Comparison of ENCODE assay signal across 15 cellular contexts in the genomic region with DNA sequence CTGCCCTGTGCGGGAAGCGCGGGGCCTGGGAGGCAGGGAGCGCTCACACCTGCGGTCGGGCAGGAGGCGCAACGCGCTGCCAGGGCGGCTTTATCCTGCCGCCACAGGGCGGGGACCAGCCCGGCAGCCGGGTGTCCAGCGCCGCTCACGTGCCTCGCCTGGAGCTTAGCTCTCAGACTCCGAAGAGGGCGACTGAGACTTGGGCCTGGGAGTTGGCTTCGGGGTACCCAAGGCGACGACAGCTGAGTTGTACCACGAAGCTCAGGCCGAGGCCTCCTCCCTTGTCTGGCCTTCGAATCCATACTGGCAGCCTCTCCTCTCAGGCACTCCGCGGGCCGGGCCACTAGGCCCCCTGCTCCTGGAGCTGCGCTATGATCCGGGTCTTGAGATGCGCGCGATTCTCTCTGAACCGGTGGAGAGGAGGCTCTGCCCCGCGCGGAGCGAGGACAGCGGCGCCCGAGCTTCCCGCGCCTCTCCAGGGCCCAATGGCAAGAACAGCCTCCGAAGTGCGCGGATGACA. TPM values are rescaled to one million over a fixed set of nuclear protein-coding genes. Genes with fewer than 3 reads are reported as not detected.
DNase-seq lines count a peak whose midpoint lies in the region; ATAC-seq and TF ChIP-seq lines count a peak whose summit lies in the region.
"Had no signal": no experiment of that assay in that cellular context is flagged by ENCODE, and none has a peak within 500 bp of the region (broad histone marks: within the 10 kb centered on the region; RNA-seq: fewer than 3 reads in every experiment).

No MANE protein-coding gene starts in this region.

- no peaks in the 10 kb centered on the region for H3K36me3 ChIP-seq in lower lobe of right lung

- CTCF ChIA-PET in activated CD8-positive, alpha-beta memory T cell treated with anti-CD3 and anti-CD28 coated beads, Interleukin-2, amount 10 ng/mL, durations not matched to agents 7 days and 5 days (lab: Charles Lee), result interaction anchor here (0.8 to 3.4 kb wide), 5 partner anchors 14 to 616 kb away, joined by 3 to 13 read pairs (median 3); a partner anchor contains a TSS

- H3K36me3 Mint-ChIP-seq in activated CD8-positive, alpha-beta memory T cell treated with anti-CD3 and anti-CD28 coated beads, Interleukin-2, amount 10 ng/mL, durations not matched to agents 7 days and 5 days, result peaks cover 4% of the 10 kb centered on the region
- H3K36me3 Mint-ChIP-seq in stimulated activated effector memory CD8-positive, alpha-beta T cell treated with anti-CD3 and anti-CD28 coated beads, Interleukin-12 subunit alpha, Interleukin-12 subunit beta, amount 100 ng/mL, for 72 hours, result no peaks in the 10 kb centered on the region
- H3K36me3 Mint-ChIP-seq: natural killer cell had no signal

- H3K4me1 Mint-ChIP-seq in activated CD8-positive, alpha-beta memory T cell treated with anti-CD3 and anti-CD28 coated beads, Interleukin-2, amount 10 ng/mL, durations not matched to agents 7 days and 5 days, result peaks cover 29% of the 10 kb centered on the region
- H3K4me1 Mint-ChIP-seq in stimulated activated effector memory CD8-positive, alpha-beta T cell treated with anti-CD3 and anti-CD28 coated beads, Interleukin-12 subunit alpha, Interleukin-12 subunit beta, amount 100 ng/mL, for 72 hours, result peaks cover 26% of the 10 kb centered on the region

- peak; percentile 30 for ATAC-seq in activated CD8-positive, alpha-beta memory T cell treated with anti-CD3 and anti-CD28 coated beads, Interleukin-2, amount 10 ng/mL, durations not matched to agents 7 days and 5 days
- peak; percentile 27 to 31 for ATAC-seq in lower lobe of right lung
- ATAC-seq in stimulated activated effector memory CD8-positive, alpha-beta T cell treated with anti-CD3 and anti-CD28 coated beads, Interleukin-12 subunit alpha, Interleukin-12 subunit beta, amount 100 ng/mL, for 72 hours, result peak; percentile 13
- no peak for ATAC-seq in HG03196 (IDR thresholded peaks at IDR 0.05; ENCODE audit: unreplicated experiment)
- ATAC-seq in HG03460 (IDR thresholded peaks at IDR 0.05; ENCODE audit: unreplicated experiment), result no peak
- ATAC-seq: K562 had no signal

- peaks cover 100% of the 10 kb centered on the region for H3K27me3 ChIP-seq in lower lobe of right lung (ENCODE audit: low read depth)

- H3K27me3 Mint-ChIP-seq in activated CD8-positive, alpha-beta memory T cell treated with anti-CD3 and anti-CD28 coated beads, Interleukin-2, amount 10 ng/mL, durations not matched to agents 7 days and 5 days, result peaks cover 95% of the 10 kb centered on the region

- peaks cover 32% of the 10 kb centered on the region for H3K4me1 ChIP-seq in lower lobe of right lung

- H3K27ac ChIP-seq in coronary artery (no peak overlapping the region), lower lobe of right lung (no peak overlapping the region)

- no peak overlapping the region for H3K4me3 Mint-ChIP-seq in activated CD8-positive, alpha-beta memory T cell treated with anti-CD3 and anti-CD28 coated beads, Interleukin-2, amount 10 ng/mL, durations not matched to agents 7 days and 5 days
- peak overlapping the region; percentile 56 for H3K4me3 Mint-ChIP-seq in stimulated activated effector memory CD8-positive, alpha-beta T cell treated with anti-CD3 and anti-CD28 coated beads, Interleukin-12 subunit alpha, Interleukin-12 subunit beta, amount 100 ng/mL, for 72 hours
- H3K4me3 Mint-ChIP-seq: natural killer cell had no signal

- H3K9me3 Mint-ChIP-seq in activated CD8-positive, alpha-beta memory T cell treated with anti-CD3 and anti-CD28 coated beads, Interleukin-2, amount 10 ng/mL, durations not matched to agents 7 days and 5 days (ENCODE audit: low read depth), result no peaks in the 10 kb centered on the region
- H3K9me3 Mint-ChIP-seq in stimulated activated effector memory CD8-positive, alpha-beta T cell treated with anti-CD3 and anti-CD28 coated beads, Interleukin-12 subunit alpha, Interleukin-12 subunit beta, amount 100 ng/mL, for 72 hours, result no peaks in the 10 kb centered on the region
- H3K9me3 Mint-ChIP-seq: activated CD4-positive, alpha-beta T cell treated with anti-CD3 and anti-CD28 coated beads, Interleukin-2, amount 10 ng/mL, durations not matched to agents 7 days and 5 days; activated naive CD4-positive, alpha-beta T cell treated with anti-CD3 and anti-CD28 coated beads, Interleukin-2, amount 50 U/mL, for 72 hours; natural killer cell had no signal

- H3K9me3 ChIP-seq in lower lobe of right lung, result no peaks in the 10 kb centered on the region

- TF ChIP-seq CTCF in coronary artery (IDR thresholded peaks at IDR 0.05), result no peak
- no peak for TF ChIP-seq CTCF in lower lobe of right lung (IDR thresholded peaks at IDR 0.05)

- H3K4me3 ChIP-seq in coronary artery (peak overlapping the region; percentile 41), lower lobe of right lung (no peak overlapping the region)
- H3K4me3 ChIP-seq: K562 had no signal

- H3K27ac Mint-ChIP-seq in activated CD8-positive, alpha-beta memory T cell treated with anti-CD3 and anti-CD28 coated beads, Interleukin-2, amount 10 ng/mL, durations not matched to agents 7 days and 5 days, result no peak overlapping the region
- H3K27ac Mint-ChIP-seq in stimulated activated effector memory CD8-positive, alpha-beta T cell treated with anti-CD3 and anti-CD28 coated beads, Interleukin-12 subunit alpha, Interleukin-12 subunit beta, amount 100 ng/mL, for 72 hours, result no peak overlapping the region
- H3K27ac Mint-ChIP-seq: activated CD4-positive, alpha-beta T cell treated with anti-CD3 and anti-CD28 coated beads, Interleukin-2, amount 10 ng/mL, durations not matched to agents 7 days and 5 days; activated naive CD4-positive, alpha-beta T cell treated with anti-CD3 and anti-CD28 coated beads, Interleukin-2, amount 50 U/mL, for 72 hours; natural killer cell had no signal

- intact Hi-C loops in lower lobe of right lung (cut with DNase I), result no loop called here

- DNase-seq in activated CD8-positive, alpha-beta memory T cell treated with anti-CD3 and anti-CD28 coated beads, Interleukin-2, amount 10 ng/mL, durations not matched to agents 7 days and 5 days, result no peak
- DNase-seq in activated CD8-positive, alpha-beta memory T cell treated with anti-CD3 and anti-CD28 coated beads for 24 hours, result no peak
- no peak for DNase-seq in coronary artery (ENCODE audit: low spot score)
- no peak for DNase-seq in lower lobe of right lung
- DNase-seq in stimulated activated effector memory CD8-positive, alpha-beta T cell treated with anti-CD3 and anti-CD28 coated beads, Interleukin-12 subunit alpha, Interleukin-12 subunit beta, amount 100 ng/mL, for 72 hours (ENCODE audit: low spot score in 2 of 2), result no peak
- no peak for DNase-seq in medulla oblongata (ENCODE audit: extremely low spot score)
- DNase-seq: activated CD4-positive, alpha-beta T cell treated with anti-CD3 and anti-CD28 coated beads, Interleukin-2, amount 10 ng/mL, durations not matched to agents 7 days and 5 days; natural killer cell; NCI-H1694 treated with DMSO at 0.1 percent for 48 hours; stimulated activated CD4-positive, alpha-beta T cell treated with anti-CD3 and anti-CD28 coated beads, Interleukin-2, amount 100 ng/mL, for 24 hours; stimulated activated naive CD4-positive, alpha-beta T cell had no signal

RNA-seq across cellular contexts. Expression of a gene that starts 6.9 kb away (rescaled TPM):
- under 1 TPM; 0.47 to 0.89 TPM for total RNA-seq in activated CD8-positive, alpha-beta memory T cell treated with anti-CD3 and anti-CD28 coated beads, Interleukin-2, amount 10 ng/mL, durations not matched to agents 7 days and 5 days
- total RNA-seq in lower lobe of right lung, result 2.3 TPM
- total RNA-seq: activated CD4-positive, alpha-beta T cell treated with anti-CD3 and anti-CD28 coated beads, Interleukin-2, amount 10 ng/mL, durations not matched to agents 7 days and 5 days; activated naive CD4-positive, alpha-beta T cell treated with anti-CD3 and anti-CD28 coated beads, Interleukin-2, amount 50 U/mL, for 72 hours; natural killer cell had no signal

Comparison
In these comparisons a context has a peak if more than half of its experiments do, and no peak if none do; other contexts are left out.
1. ATAC-seq: peak in activated CD8-positive, alpha-beta memory T cell treated with anti-CD3 and anti-CD28 coated beads, Interleukin-2, amount 10 ng/mL, durations not matched to agents 7 days and 5 days (single experiment), lower lobe of right lung (2 of 2) and stimulated activated effector memory CD8-positive, alpha-beta T cell treated with anti-CD3 and anti-CD28 coated beads, Interleukin-12 subunit alpha, Interleukin-12 subunit beta, amount 100 ng/mL, for 72 hours (single experiment); none in HG03196 (single experiment) and HG03460 (single experiment).